ENCODE assay signal across 23 cellular contexts in genomic region chr3:67489816-67490215, GRCh38.
DNase-seq lines count a peak whose midpoint lies in the region; TF ChIP-seq lines count a peak whose summit lies in the region.
"Had no signal": no experiment of that assay in that cellular context is flagged by ENCODE, and none has a peak within 500 bp of the region (broad histone marks: within the 10 kb centered on the region; RNA-seq: fewer than 3 reads in every experiment).

No MANE protein-coding gene starts in this region.

- intact Hi-C loops in ascending aorta (cut with DNase I), result no loop called here

- TF ChIP-seq CTCF in ascending aorta (IDR thresholded peaks at IDR 0.05) (no peak), kidney epithelial cell (IDR thresholded peaks at IDR 0.05; ENCODE audit: insufficient read depth, low read length, poor library complexity, severe bottlenecking) (no peak), Peyer's patch (IDR thresholded peaks at IDR 0.05) (no peak)

- peak overlapping the region; percentile 47 for H3K27ac Mint-ChIP-seq in activated T-cell treated with anti-CD3 and anti-CD28 coated beads, Interleukin-2, amount 50 U/mL, for 24 hours
- H3K27ac Mint-ChIP-seq: natural killer cell; T-helper 1 cell treated with Interleukin-12 subunit alpha and Interleukin-12 subunit beta and Interleukin-4 antibody, amounts not matched to agents 30 μg/mL and 1 μg/mL, for 36 hours had no signal

- no peak for DNase-seq in activated T-cell treated with anti-CD3 and anti-CD28 coated beads, Interleukin-2, amount 50 U/mL, for 24 hours
- DNase-seq in activated T-cell treated with anti-CD3 and anti-CD28 coated beads, Interleukin-2, amount 50 U/mL, for 48 hours, result no peak
- DNase-seq in ascending aorta (ENCODE audit: low spot score in 2 of 2) (no peak), kidney epithelial cell (ENCODE audit: low read depth) (peak; percentile 10), stromal cell of bone marrow (ENCODE audit: low read depth) (peak; percentile 31), NCI-H524 treated with DMSO at 0.1 percent for 48 hours (lab: John Stamatoyannopoulos, UW) (no peak), NCI-H1694 treated with DMSO at 0.1 percent for 48 hours (lab: John Stamatoyannopoulos, UW) (no peak), Peyer's patch (no peak)
- DNase-seq: activated CD4-positive, alpha-beta memory T cell treated with anti-CD3 and anti-CD28 coated beads, Interleukin-2, amount 10 ng/mL, durations not matched to agents 7 days and 5 days; activated T-cell treated with anti-CD3 and anti-CD28 coated beads, Interleukin-2, amount 50 U/mL, for 4 hours; CD4-positive, alpha-beta memory T cell; islet precursor cell; natural killer cell; NCI-H2081; NCI-H510A; SHP77 treated with DMSO at 0.1 percent for 48 hours; WERI-Rb-1 had no signal

- peak overlapping the region in 1 of 2 donors; percentile 24 for H3K4me3 ChIP-seq in ascending aorta
- no peak overlapping the region for H3K4me3 ChIP-seq in kidney epithelial cell (ENCODE audit: low read depth, low read length)
- H3K4me3 ChIP-seq in Peyer's patch, result no peak overlapping the region
- H3K4me3 ChIP-seq: HAP-1, K562, tibial nerve had no signal

- H3K27ac ChIP-seq in ascending aorta (peak overlapping the region; percentile 37 to 52), Peyer's patch (no peak overlapping the region)
- H3K27ac ChIP-seq: tibial nerve, WERI-Rb-1 had no signal

- peaks cover 71% of the 10 kb centered on the region for H3K36me3 Mint-ChIP-seq in activated T-cell treated with anti-CD3 and anti-CD28 coated beads, Interleukin-2, amount 50 U/mL, for 24 hours (ENCODE audit: low read depth)

- H3K9me3 Mint-ChIP-seq in activated T-cell treated with anti-CD3 and anti-CD28 coated beads, Interleukin-2, amount 50 U/mL, for 24 hours, result no peaks in the 10 kb centered on the region
- H3K9me3 Mint-ChIP-seq: activated CD4-positive, alpha-beta memory T cell treated with anti-CD3 and anti-CD28 coated beads, Interleukin-2, amount 10 ng/mL, durations not matched to agents 7 days and 5 days; activated naive CD4-positive, alpha-beta T cell treated with anti-CD3 and anti-CD28 coated beads, Interleukin-2, amount 50 U/mL, for 24 hours; activated T-cell treated with anti-CD3 and anti-CD28 coated beads, Interleukin-2, amount 50 U/mL, for 4 hours; CD4-positive, alpha-beta memory T cell; memory B cell; natural killer cell; T-helper 1 cell treated with Interleukin-12 subunit alpha and Interleukin-12 subunit beta and Interleukin-4 antibody, amounts not matched to agents 30 μg/mL and 1 μg/mL, for 36 hours had no signal

- peaks cover 6 to 8% of the 10 kb centered on the region in 2 donors for H3K4me1 ChIP-seq in ascending aorta
- H3K4me1 ChIP-seq in Peyer's patch, result no peaks in the 10 kb centered on the region
- H3K4me1 ChIP-seq: HAP-1 had no signal

- H3K36me3 ChIP-seq in ascending aorta (peaks cover 0 to 6% of the 10 kb centered on the region in 2 donors), kidney epithelial cell (ENCODE audit: control insufficient read depth, insufficient read depth, low read length) (no peaks in the 10 kb centered on the region), Peyer's patch (peaks cover 0 to 14% (median 0%) of the 10 kb centered on the region in 3 donors)
- H3K36me3 ChIP-seq: WERI-Rb-1 had no signal

- H3K4me3 Mint-ChIP-seq in activated T-cell treated with anti-CD3 and anti-CD28 coated beads, Interleukin-2, amount 50 U/mL, for 24 hours, result no peak overlapping the region
- H3K4me3 Mint-ChIP-seq: activated CD4-positive, alpha-beta memory T cell treated with anti-CD3 and anti-CD28 coated beads, Interleukin-2, amount 10 ng/mL, durations not matched to agents 7 days and 5 days; activated naive CD4-positive, alpha-beta T cell treated with anti-CD3 and anti-CD28 coated beads, Interleukin-2, amount 50 U/mL, for 24 hours; activated T-cell treated with anti-CD3 and anti-CD28 coated beads, Interleukin-2, amount 50 U/mL, for 4 hours; CD4-positive, alpha-beta memory T cell; memory B cell; natural killer cell; T-helper 1 cell treated with Interleukin-12 subunit alpha and Interleukin-12 subunit beta and Interleukin-4 antibody, amounts not matched to agents 30 μg/mL and 1 μg/mL, for 36 hours had no signal

- no peak for TF ChIP-seq POLR2A in Peyer's patch (IDR thresholded peaks at IDR 0.05)

- no peaks in the 10 kb centered on the region for H3K27me3 ChIP-seq in ascending aorta
- H3K27me3 ChIP-seq in kidney epithelial cell (ENCODE audit: control insufficient read depth, insufficient read depth, low read length), result no peaks in the 10 kb centered on the region
- H3K27me3 ChIP-seq in Peyer's patch, result no peaks in the 10 kb centered on the region
- H3K27me3 ChIP-seq: tibial nerve had no signal

- H3K9me3 ChIP-seq in ascending aorta (no peaks in the 10 kb centered on the region), Peyer's patch (no peaks in the 10 kb centered on the region)
- H3K9me3 ChIP-seq: HAP-1, tibial nerve had no signal

- peaks cover 19% of the 10 kb centered on the region for H3K4me1 Mint-ChIP-seq in activated T-cell treated with anti-CD3 and anti-CD28 coated beads, Interleukin-2, amount 50 U/mL, for 24 hours (ENCODE audit: low read depth)
- H3K4me1 Mint-ChIP-seq: memory B cell had no signal

- H3K27me3 Mint-ChIP-seq in activated T-cell treated with anti-CD3 and anti-CD28 coated beads, Interleukin-2, amount 50 U/mL, for 24 hours, result no peaks in the 10 kb centered on the region
- H3K27me3 Mint-ChIP-seq: activated CD4-positive, alpha-beta memory T cell treated with anti-CD3 and anti-CD28 coated beads, Interleukin-2, amount 10 ng/mL, durations not matched to agents 7 days and 5 days; activated naive CD4-positive, alpha-beta T cell treated with anti-CD3 and anti-CD28 coated beads, Interleukin-2, amount 50 U/mL, for 24 hours; CD4-positive, alpha-beta memory T cell; memory B cell had no signal

Comparison
In these comparisons a context has a peak if more than half of its experiments do, and no peak if none do; other contexts are left out.
1. DNase-seq: peak in kidney epithelial cell (single experiment) and stromal cell of bone marrow (single experiment); none in activated T-cell treated with anti-CD3 and anti-CD28 coated beads, Interleukin-2, amount 50 U/mL, for 24 hours (single experiment), activated T-cell treated with anti-CD3 and anti-CD28 coated beads, Interleukin-2, amount 50 U/mL, for 48 hours (0 of 2), ascending aorta (0 of 2), NCI-H524 treated with DMSO at 0.1 percent for 48 hours (single experiment), NCI-H1694 treated with DMSO at 0.1 percent for 48 hours (single experiment) and Peyer's patch (0 of 3).
2. H3K27ac ChIP-seq: peak in ascending aorta (2 of 2); none in Peyer's patch (0 of 4).